1 cellular context compared by ENCODE assay signal in the genomic region with DNA sequence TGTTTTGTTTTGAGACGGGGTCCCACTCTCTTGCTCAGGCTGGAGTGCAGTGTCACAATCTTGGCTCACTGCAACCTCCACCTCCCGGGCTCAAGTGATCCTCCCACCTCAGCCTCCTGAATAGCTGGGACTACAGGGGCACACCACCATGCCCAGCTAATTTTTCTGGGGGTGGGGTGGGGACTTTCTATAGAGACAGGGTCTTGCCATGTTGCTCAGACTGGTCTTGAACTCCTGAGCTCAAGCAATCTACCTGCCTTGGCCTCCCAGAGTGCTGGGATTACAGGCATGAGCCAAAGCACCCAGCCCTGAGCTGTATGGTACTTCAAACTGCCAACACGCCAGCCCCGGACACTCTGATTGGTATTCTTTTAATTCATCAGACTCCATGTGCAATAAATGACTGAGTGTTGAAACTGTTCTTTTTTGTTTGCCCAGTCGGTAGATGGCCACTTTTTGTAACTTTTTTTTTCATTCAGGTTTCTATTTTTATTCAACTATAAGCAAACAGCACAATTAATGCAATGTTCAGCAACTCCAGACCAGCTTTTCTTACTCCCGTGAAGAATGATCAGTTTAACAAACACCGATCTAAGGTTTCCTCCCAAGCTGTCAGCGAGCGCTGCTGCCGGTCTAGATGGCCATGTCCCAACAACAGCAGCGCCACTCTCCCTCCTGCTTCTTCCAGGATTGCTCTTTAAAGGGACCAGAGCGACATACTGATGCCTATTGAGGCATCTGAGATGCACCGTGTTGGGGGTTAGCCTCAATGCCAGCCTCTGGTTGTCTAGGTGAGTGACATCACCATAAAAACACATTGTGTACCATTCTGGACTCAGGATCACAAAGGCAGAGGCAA.
TF ChIP-seq lines count a peak whose summit lies in the region.

No MANE protein-coding gene starts in this region.

TF ChIP-seq in H1, 55 proteins besides CTCF, POLR2A, EP300 and RAD21:
- TF ChIP-seq SP4 (IDR thresholded peaks at IDR 0.05; ENCODE audit: low read length) = no peak
- no peak for TF ChIP-seq TAF7 (optimal IDR thresholded peaks at IDR 0.05; ENCODE audit: borderline replicate concordance, low read depth, low read length)
- TF ChIP-seq, protein P1, sequence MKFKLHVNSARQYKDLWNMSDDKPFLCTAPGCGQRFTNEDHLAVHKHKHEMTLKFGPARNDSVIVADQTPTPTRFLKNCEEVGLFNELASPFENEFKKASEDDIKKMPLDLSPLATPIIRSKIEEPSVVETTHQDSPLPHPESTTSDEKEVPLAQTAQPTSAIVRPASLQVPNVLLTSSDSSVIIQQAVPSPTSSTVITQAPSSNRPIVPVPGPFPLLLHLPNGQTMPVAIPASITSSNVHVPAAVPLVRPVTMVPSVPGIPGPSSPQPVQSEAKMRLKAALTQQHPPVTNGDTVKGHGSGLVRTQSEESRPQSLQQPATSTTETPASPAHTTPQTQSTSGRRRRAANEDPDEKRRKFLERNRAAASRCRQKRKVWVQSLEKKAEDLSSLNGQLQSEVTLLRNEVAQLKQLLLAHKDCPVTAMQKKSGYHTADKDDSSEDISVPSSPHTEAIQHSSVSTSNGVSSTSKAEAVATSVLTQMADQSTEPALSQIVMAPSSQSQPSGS (IDR thresholded peaks at IDR 0.05; ENCODE audit: low read length) = no peak
- no peak for TF ChIP-seq CREB1 (IDR thresholded peaks at IDR 0.05)
- no peak for TF ChIP-seq RBBP5 (IDR thresholded peaks at IDR 0.05; ENCODE audit: borderline replicate concordance, low read depth, low read length)
- no peak for TF ChIP-seq SIX5 (IDR thresholded peaks at IDR 0.05; ENCODE audit: low read depth, low read length)
